Comparison of ENCODE assay signal across 18 cellular contexts in genomic region chr6:26355366-26355765, GRCh38. TPM values are rescaled to one million over a fixed set of nuclear protein-coding genes. Genes with fewer than 3 reads are reported as not detected.
A peak's percentile ranks its signal among the peaks of the same experiment; 100 is the strongest.
DNase-seq lines count a peak whose midpoint lies in the region; ATAC-seq, FAIRE-seq and TF ChIP-seq lines count a peak whose summit lies in the region.
"Had no signal": no experiment of that assay in that cellular context is flagged by ENCODE, and none has a peak within 500 bp of the region (broad histone marks: within the 10 kb centered on the region; RNA-seq: fewer than 3 reads in every experiment).

No MANE protein-coding gene starts in this region.

- no peak for TF ChIP-seq POLR2A in K562 (conservative IDR thresholded peaks at IDR 0.05)

- no peak for DNase-seq in GM23338 (ENCODE audit: low spot score)
- DNase-seq in K562 (ENCODE audit: extremely low read depth in 1 of 4, low spot score in 3 of 4): no peak
- no peak for DNase-seq in mesendoderm
- DNase-seq in T-cell: no peak
- no peak for DNase-seq in SW480 (ENCODE audit: low spot score)
- no peak for DNase-seq in kidney tubule cell (ENCODE audit: low spot score)
- DNase-seq in activated CD4-positive, alpha-beta T cell treated with anti-CD3 and anti-CD28 coated beads, Interleukin-2, amount 10 ng/mL, durations not matched to agents 7 days and 5 days: no peak
- DNase-seq: BE2C; Caco-2; CD8-positive, alpha-beta memory T cell; DND-41; GF-D8; KG1 had no signal

- H3K36me3 Mint-ChIP-seq in GM23338 (ENCODE audit: low read depth) (no peaks in the 10 kb centered on the region), T-cell (no peaks in the 10 kb centered on the region)
- no peaks in the 10 kb centered on the region for H3K36me3 Mint-ChIP-seq in activated CD4-positive, alpha-beta T cell treated with anti-CD3 and anti-CD28 coated beads, Interleukin-2, amount 10 ng/mL, durations not matched to agents 7 days and 5 days (ENCODE audit: low read depth)
- H3K36me3 Mint-ChIP-seq: CD8-positive, alpha-beta memory T cell had no signal

- H3K9me3 Mint-ChIP-seq in GM23338: no peaks in the 10 kb centered on the region
- H3K9me3 Mint-ChIP-seq in T-cell: no peaks in the 10 kb centered on the region
- H3K9me3 Mint-ChIP-seq in activated CD4-positive, alpha-beta T cell treated with anti-CD3 and anti-CD28 coated beads, Interleukin-2, amount 10 ng/mL, durations not matched to agents 7 days and 5 days: no peaks in the 10 kb centered on the region
- H3K9me3 Mint-ChIP-seq: CD8-positive, alpha-beta memory T cell had no signal

- H3K27ac Mint-ChIP-seq in GM23338 (no peak overlapping the region), T-cell (no peak overlapping the region)
- H3K27ac Mint-ChIP-seq in activated CD4-positive, alpha-beta T cell treated with anti-CD3 and anti-CD28 coated beads, Interleukin-2, amount 10 ng/mL, durations not matched to agents 7 days and 5 days: no peak overlapping the region

- H3K27me3 Mint-ChIP-seq in GM23338 (ENCODE audit: insufficient read depth, low read depth, poor library complexity): peaks cover 9% of the 10 kb centered on the region
- no peaks in the 10 kb centered on the region for H3K27me3 Mint-ChIP-seq in T-cell
- no peaks in the 10 kb centered on the region for H3K27me3 Mint-ChIP-seq in activated CD4-positive, alpha-beta T cell treated with anti-CD3 and anti-CD28 coated beads, Interleukin-2, amount 10 ng/mL, durations not matched to agents 7 days and 5 days
- H3K27me3 Mint-ChIP-seq: CD8-positive, alpha-beta memory T cell had no signal

- BruUV-seq in K562 (replicated peaks; lab: Mats Ljungman, UMichigan): no TSS peak

- peak overlapping the region; percentile 15 for H3K56ac ChIP-seq in mesendoderm (ENCODE audit: low read length)

- no peaks in the 10 kb centered on the region for H3K27me3 ChIP-seq in GM23338 (ENCODE audit: insufficient read depth)
- H3K27me3 ChIP-seq in Loucy (ENCODE audit: insufficient read depth, low read length, poor library complexity, severe bottlenecking): no peaks in the 10 kb centered on the region
- H3K27me3 ChIP-seq in K562 (ENCODE audit: control insufficient read depth in 2 of 2, insufficient read depth in 2 of 2, low read length in 2 of 2): no peaks in the 10 kb centered on the region
- H3K27me3 ChIP-seq in mesendoderm (ENCODE audit: insufficient read depth, low read length, poor library complexity): no peaks in the 10 kb centered on the region
- H3K27me3 ChIP-seq: BE2C had no signal

- in situ Hi-C loops in K562 (cut with MboI): no loop called here

- no peak overlapping the region for H3K18ac ChIP-seq in mesendoderm (ENCODE audit: low read length)

- no peak overlapping the region for H3K4me3 ChIP-seq in GM23338
- no peak overlapping the region for H3K4me3 ChIP-seq in Loucy (ENCODE audit: low read length, poor library complexity, severe bottlenecking)
- no peak overlapping the region for H3K4me3 ChIP-seq in K562
- no peak overlapping the region for H3K4me3 ChIP-seq in mesendoderm (ENCODE audit: low read length)
- H3K4me3 ChIP-seq: A549 had no signal

- H3F3A ChIP-seq in GM23338 (replicated peaks; ENCODE audit: low read depth): no peaks in the 10 kb centered on the region
- no peaks in the 10 kb centered on the region for H3F3A ChIP-seq in Loucy (ENCODE audit: low read depth)

- H3K4ac ChIP-seq in mesendoderm (ENCODE audit: low read depth, low read length): peak overlapping the region; percentile 52

- intact Hi-C loops in K562 (cut with micrococcal nuclease): no loop called here

- no peak overlapping the region for H4K5ac ChIP-seq in mesendoderm (ENCODE audit: low read length)

- no peaks in the 10 kb centered on the region for H3K9me1 ChIP-seq in K562 (ENCODE audit: control insufficient read depth, insufficient read depth, low read length)

- no peak for TF ChIP-seq EP300 in K562 (IDR thresholded peaks at IDR 0.05; ENCODE audit: low read length)

- no peak overlapping the region for H3K27ac ChIP-seq in GM23338 (ENCODE audit: low read depth)
- peak overlapping the region; percentile 3; the same call in 1 of the 3 replicates for H3K27ac ChIP-seq in K562 (ENCODE audit: extremely low read depth, low read depth, low read length)
- H3K27ac ChIP-seq in mesendoderm (ENCODE audit: low read depth, low read length): no peak overlapping the region
- H3K27ac ChIP-seq: C4-2B had no signal

- H2AFZ ChIP-seq in GM23338 (0 out of 2 replicates have a peak overlapping the region, but pooled peaks have one; percentile 59), Loucy (ENCODE audit: low read length) (peak overlapping the region; percentile 20; the same call in 1 of the 2 replicates), K562 (ENCODE audit: low read depth, low read length) (peak overlapping the region; percentile 10; the same call in 1 of the 2 replicates)

- no peak overlapping the region for H2BK120ac ChIP-seq in mesendoderm (ENCODE audit: low read depth, low read length)

- H4K8ac ChIP-seq in mesendoderm (ENCODE audit: low read depth, low read length): no peak overlapping the region

- H4K20me1 ChIP-seq in GM23338 (replicated peaks; ENCODE audit: insufficient read depth) (no peaks in the 10 kb centered on the region), Loucy (ENCODE audit: insufficient read depth, low read length, poor library complexity, severe bottlenecking) (no peaks in the 10 kb centered on the region), K562 (replicated peaks; ENCODE audit: control insufficient read depth, insufficient read depth, low read length) (no peaks in the 10 kb centered on the region)

- H2BK15ac ChIP-seq in mesendoderm (replicated peaks; ENCODE audit: low read depth): no peak overlapping the region

- ATAC-seq in GM23338 (no peak), K562 (no peak), T-cell (replicated peaks in 1 of 4) (no peak)
- ATAC-seq: A549, HCT116 had no signal

- H3K4me3 Mint-ChIP-seq in GM23338 (no peak overlapping the region), T-cell (no peak overlapping the region)
- H3K4me3 Mint-ChIP-seq in activated CD4-positive, alpha-beta T cell treated with anti-CD3 and anti-CD28 coated beads, Interleukin-2, amount 10 ng/mL, durations not matched to agents 7 days and 5 days: no peak overlapping the region
- H3K4me3 Mint-ChIP-seq: CD8-positive, alpha-beta memory T cell had no signal

- no peaks in the 10 kb centered on the region for H3K79me1 ChIP-seq in mesendoderm (ENCODE audit: low read length)

- peak overlapping the region; percentile 9 for H2AK5ac ChIP-seq in mesendoderm (ENCODE audit: low read length)

- H3K4me1 ChIP-seq in GM23338 (ENCODE audit: insufficient read depth) (peaks cover 15% of the 10 kb centered on the region), Loucy (ENCODE audit: insufficient read depth, low read length, poor library complexity, severe bottlenecking) (peaks cover 1% of the 10 kb centered on the region), K562 (replicated peaks in 1 of 2; ENCODE audit: control insufficient read depth in 2 of 2, insufficient read depth in 2 of 2, low read length in 2 of 2) (peaks cover 7 to 45% of the 10 kb centered on the region in 2 experiments), mesendoderm (ENCODE audit: control insufficient read depth, low read depth, low read length) (peaks cover 8% of the 10 kb centered on the region)

- TF ChIP-seq CTCF in GM23338 (conservative IDR thresholded peaks at IDR 0.05; ENCODE audit: low read depth in 2 of 2) (no peak), Loucy (conservative IDR thresholded peaks at IDR 0.05; ENCODE audit: low read length) (no peak), K562 (IDR thresholded peaks at IDR 0.05 in 2 of 3, conservative IDR thresholded peaks at IDR 0.05 in 1 of 3; ENCODE audit: insufficient read depth in 2 of 3, low read depth in 1 of 3, low read length in 3 of 3) (no peak)

- H3K79me2 ChIP-seq in GM23338 (replicated peaks; ENCODE audit: insufficient read depth) (no peaks in the 10 kb centered on the region), Loucy (ENCODE audit: insufficient read depth, low read length) (no peaks in the 10 kb centered on the region), K562 (ENCODE audit: control insufficient read depth, insufficient read depth, low read length) (no peaks in the 10 kb centered on the region), mesendoderm (ENCODE audit: control insufficient read depth, insufficient read depth, low read length) (no peaks in the 10 kb centered on the region)

- no peak for FAIRE-seq in K562 (lab: Jason Lieb, UNC)
- FAIRE-seq: A549, HTR-8/SVneo had no signal

- H3K9me3 ChIP-seq in Loucy (ENCODE audit: insufficient read depth, low read depth, low read length): no peaks in the 10 kb centered on the region
- no peaks in the 10 kb centered on the region for H3K9me3 ChIP-seq in K562 (replicated peaks; ENCODE audit: control insufficient read depth, insufficient read depth, low read depth, low read length)
- H3K9me3 ChIP-seq: A549, BE2C, Caco-2 had no signal

- H3K4me2 ChIP-seq in GM23338 (no peak overlapping the region), Loucy (ENCODE audit: low read depth, low read length, poor library complexity, severe bottlenecking) (no peak overlapping the region), K562 (ENCODE audit: insufficient read depth, low read length) (no peak overlapping the region), mesendoderm (ENCODE audit: low read length) (no peak overlapping the region)
- H3K4me2 ChIP-seq: A549 had no signal

- H2BK5ac ChIP-seq in mesendoderm (ENCODE audit: low read length): no peak overlapping the region

- H3K4me1 Mint-ChIP-seq in GM23338: peaks cover 16% of the 10 kb centered on the region
- H3K4me1 Mint-ChIP-seq in T-cell: peaks cover 2 to 9% (median 6%) of the 10 kb centered on the region in 3 donors
- peaks cover 17% of the 10 kb centered on the region for H3K4me1 Mint-ChIP-seq in activated CD4-positive, alpha-beta T cell treated with anti-CD3 and anti-CD28 coated beads, Interleukin-2, amount 10 ng/mL, durations not matched to agents 7 days and 5 days

- POLR2A ChIA-PET in K562 (lab: Yijun Ruan, JAX): interaction anchor here (1.4 kb wide), 1 partner anchor 9 kb away, joined by 4 read pairs; no protein-coding TSS in a partner anchor
- POLR2A ChIA-PET in T-cell (lab: Charles Lee): interaction anchor here in 1 of 2 donors (0.6 kb wide), 1 partner anchor 795 kb away, joined by 3 read pairs; no protein-coding TSS in a partner anchor
- POLR2A ChIA-PET in activated CD4-positive, alpha-beta T cell treated with anti-CD3 and anti-CD28 coated beads, Interleukin-2, amount 10 ng/mL, durations not matched to agents 7 days and 5 days (lab: Charles Lee): no interaction called here

- CTCF ChIA-PET in K562 (lab: Yijun Ruan, JAX; ENCODE audit: low intra/inter-chr PET ratio): no interaction called here
- CTCF ChIA-PET in T-cell (lab: Charles Lee): no interaction called here
- CTCF ChIA-PET in activated CD4-positive, alpha-beta T cell treated with anti-CD3 and anti-CD28 coated beads, Interleukin-2, amount 10 ng/mL, durations not matched to agents 7 days and 5 days (lab: Charles Lee): interaction anchor here (1.0 kb wide), 1 partner anchor 14 kb away, joined by 3 read pairs; no protein-coding TSS in a partner anchor

- H3K36me3 ChIP-seq in GM23338 (ENCODE audit: insufficient read depth) (no peaks in the 10 kb centered on the region), Loucy (ENCODE audit: insufficient read depth, low read length) (no peaks in the 10 kb centered on the region), K562 (ENCODE audit: control insufficient read depth, insufficient read depth, low read length) (no peaks in the 10 kb centered on the region), mesendoderm (ENCODE audit: control insufficient read depth, insufficient read depth, low read length) (no peaks in the 10 kb centered on the region)
- H3K36me3 ChIP-seq: BE2C had no signal

- H3K9ac ChIP-seq in Loucy (ENCODE audit: low read depth, low read length, poor library complexity, severe bottlenecking) (no peak overlapping the region), K562 (ENCODE audit: insufficient read depth in 1 of 2, low read depth in 2 of 2, low read length in 2 of 2) (no peak overlapping the region), mesendoderm (ENCODE audit: low read length) (no peak overlapping the region)

- H3K9me2 ChIP-seq in GM23338 (ENCODE audit: insufficient read depth): peaks cover 10% of the 10 kb centered on the region; the same call in 1 of the 2 replicates
- H3K9me2 ChIP-seq in Loucy (replicated peaks; ENCODE audit: low read depth, low read length): no peaks in the 10 kb centered on the region

- no peak for TF ChIP-seq RAD21 in K562 (CRISPR knock-in tag; conservative IDR thresholded peaks at IDR 0.05 in 1 of 2, IDR thresholded peaks at IDR 0.05 in 1 of 2)

- no peak overlapping the region for H3K23ac ChIP-seq in mesendoderm (ENCODE audit: low read length)

RNA-seq across cellular contexts. Expression of gene BTN3A2, which starts 9.6 kb away (rescaled TPM):
- total RNA-seq in GM23338 (2014; rRNA removed; shearing (Covaris generic)): 2.8 and 10.4 TPM in 2 replicates
- polyA plus RNA-seq in GM23338 (2016; fragmentation: Nextera tagmentation; extraction: Ambion mirVana) (3.4 and 4.3 TPM in 2 replicates), K562 (2011; rRNA removed) (10.1 and 11.2 TPM in 2 replicates), K562 (2014; fragmentation: Illumina TruSeq; extraction: Trizol) (6.1 and 7.6 TPM in 2 replicates), K562 (2014; fragmentation: Nextera tagmentation; extraction: Ambion mirVana) (1 to 10 TPM; 3.5 to 7.5 TPM), K562 (2014; rRNA removed) (6.2 and 7.7 TPM in 2 replicates)
- 20.7 and 24.8 TPM in 2 replicates for total RNA-seq in K562 (2011; cell fraction: chromatin; rRNA removed; ENCODE audit: low replicate concordance)
- total RNA-seq in K562 (2011; cell fraction: nucleolus; rRNA removed): 11.8 and 12.0 TPM in 2 replicates
- 14.7 and 20.5 TPM in 2 replicates for total RNA-seq in K562 (2011; cell fraction: nucleoplasm; rRNA removed)
- total RNA-seq in K562 (2014; rRNA removed) (2.7 and 3.1 TPM in 2 replicates), K562 (2014; rRNA removed; fragmentation: Illumina TruSeq; extraction: Trizol) (5.8 and 6.8 TPM in 2 replicates), K562 (2015; rRNA removed; fragmentation: Illumina TruSeq; extraction: Trizol) (4.4 and 5.3 TPM in 2 replicates), K562 (2021) (5.1 and 6.4 TPM in 2 replicates), T-cell (100 to 1,000 TPM; 135 to 314 (median 224) TPM)
- polyA plus RNA-seq in K562 (2011; cell fraction: cytosol; rRNA removed): 3.7 and 5.9 TPM in 2 replicates
- polyA plus RNA-seq in K562 (2011; cell fraction: nucleus; rRNA removed): 19.2 and 19.7 TPM in 2 replicates
- polyA plus RNA-seq in K562 (2012): 5.5 and 7.0 TPM in 2 replicates
- polyA minus RNA-seq in K562 (2011; rRNA and poly(A)+ RNA removed): 15.3 and 16.2 TPM in 2 replicates
- polyA minus RNA-seq in K562 (2011; cell fraction: cytosol; rRNA and poly(A)+ RNA removed): 4.1 and 5.9 TPM in 2 replicates
- polyA minus RNA-seq in K562 (2011; cell fraction: nucleus; rRNA and poly(A)+ RNA removed): 4.7 and 11.4 TPM in 2 replicates
- 0.49 TPM for polyA plus RNA-seq in mesendoderm (2013, experiment 1 of 2)
- 0.52 TPM for polyA plus RNA-seq in mesendoderm (2013, experiment 2 of 2)
- total RNA-seq in activated CD4-positive, alpha-beta T cell treated with anti-CD3 and anti-CD28 coated beads, Interleukin-2, amount 10 ng/mL, durations not matched to agents 7 days and 5 days: 100 to 1,000 TPM; 121 to 125 TPM

RNA-seq across cellular contexts. Expression of gene BTN2A2, which starts 27.5 kb away (rescaled TPM):
- 7.2 and 16.7 TPM in 2 replicates for total RNA-seq in GM23338 (2014; rRNA removed; shearing (Covaris generic))
- polyA plus RNA-seq in GM23338 (2016; fragmentation: Nextera tagmentation; extraction: Ambion mirVana): 5.9 and 7.3 TPM in 2 replicates
- 52.6 and 53.2 TPM in 2 replicates for total RNA-seq in K562 (2011; cell fraction: chromatin; rRNA removed; ENCODE audit: low replicate concordance)
- 31.5 and 32.4 TPM in 2 replicates for total RNA-seq in K562 (2011; cell fraction: nucleolus; rRNA removed)
- total RNA-seq in K562 (2011; cell fraction: nucleoplasm; rRNA removed): 41.5 and 49.2 TPM in 2 replicates
- 5.9 and 8.1 TPM in 2 replicates for total RNA-seq in K562 (2014; rRNA removed)
- 10.0 and 10.1 TPM in 2 replicates for total RNA-seq in K562 (2014; rRNA removed; fragmentation: Illumina TruSeq; extraction: Trizol)
- total RNA-seq in K562 (2015; rRNA removed; fragmentation: Illumina TruSeq; extraction: Trizol): 7.9 and 8.6 TPM in 2 replicates
- total RNA-seq in K562 (2021): 10.1 and 11.5 TPM in 2 replicates
- 15.5 and 17.1 TPM in 2 replicates for polyA plus RNA-seq in K562 (2011; rRNA removed)
- polyA plus RNA-seq in K562 (2011; cell fraction: cytosol; rRNA removed): 11.3 and 11.6 TPM in 2 replicates
- polyA plus RNA-seq in K562 (2011; cell fraction: nucleus; rRNA removed): 46.8 and 65.8 TPM in 2 replicates
- polyA plus RNA-seq in K562 (2012): 8.6 and 14.3 TPM in 2 replicates
- 9.1 and 9.3 TPM in 2 replicates for polyA plus RNA-seq in K562 (2014; fragmentation: Illumina TruSeq; extraction: Trizol)
- 10 to 100 TPM in 1 of 2 experiments, 1 to 10 TPM in 1; 8.4 to 11.7 TPM for polyA plus RNA-seq in K562 (2014; fragmentation: Nextera tagmentation; extraction: Ambion mirVana)
- 10.2 and 11.9 TPM in 2 replicates for polyA plus RNA-seq in K562 (2014; rRNA removed)
- polyA minus RNA-seq in K562 (2011; rRNA and poly(A)+ RNA removed): 22.6 and 30.6 TPM in 2 replicates
- polyA minus RNA-seq in K562 (2011; cell fraction: cytosol; rRNA and poly(A)+ RNA removed): 6.9 and 8.7 TPM in 2 replicates
- polyA minus RNA-seq in K562 (2011; cell fraction: nucleus; rRNA and poly(A)+ RNA removed): 23.0 and 33.8 TPM in 2 replicates
- polyA plus RNA-seq in mesendoderm (2013, experiment 1 of 2): 7.0 TPM
- 6.1 TPM for polyA plus RNA-seq in mesendoderm (2013, experiment 2 of 2)
- 10 to 100 TPM; 18.6 to 29.2 (median 21.3) TPM for total RNA-seq in T-cell
- 10 to 100 TPM; 12.4 to 12.7 TPM for total RNA-seq in activated CD4-positive, alpha-beta T cell treated with anti-CD3 and anti-CD28 coated beads, Interleukin-2, amount 10 ng/mL, durations not matched to agents 7 days and 5 days

RNA-seq across cellular contexts. Expression of gene BTN3A1, which starts 46.7 kb away (rescaled TPM):
- 4.0 and 4.3 TPM in 2 replicates for total RNA-seq in GM23338 (2014; rRNA removed; shearing (Covaris generic))
- polyA plus RNA-seq in GM23338 (2016; fragmentation: Nextera tagmentation; extraction: Ambion mirVana) (1.7 and 2.4 TPM in 2 replicates), K562 (2011; rRNA removed) (8.5 and 11.2 TPM in 2 replicates), K562 (2014; fragmentation: Illumina TruSeq; extraction: Trizol) (4.2 and 4.7 TPM in 2 replicates), K562 (2014; fragmentation: Nextera tagmentation; extraction: Ambion mirVana) (1 to 10 TPM in 1 of 2 experiments, under 1 TPM in 1; 0.84 to 2.5 TPM), K562 (2014; rRNA removed) (4.0 and 4.1 TPM in 2 replicates)
- 27.1 and 31.9 TPM in 2 replicates for total RNA-seq in K562 (2011; cell fraction: chromatin; rRNA removed; ENCODE audit: low replicate concordance)
- total RNA-seq in K562 (2011; cell fraction: nucleolus; rRNA removed): 9.3 and 13.9 TPM in 2 replicates
- 16.0 and 21.1 TPM in 2 replicates for total RNA-seq in K562 (2011; cell fraction: nucleoplasm; rRNA removed)
- total RNA-seq in K562 (2014; rRNA removed) (2.8 and 3.6 TPM in 2 replicates), K562 (2014; rRNA removed; fragmentation: Illumina TruSeq; extraction: Trizol) (4.3 and 4.7 TPM in 2 replicates), K562 (2015; rRNA removed; fragmentation: Illumina TruSeq; extraction: Trizol) (3.4 and 3.7 TPM in 2 replicates), K562 (2021) (3.9 and 4.2 TPM in 2 replicates), T-cell (100 to 1,000 TPM; 205 to 270 (median 210) TPM)
- 2.8 and 4.4 TPM in 2 replicates for polyA plus RNA-seq in K562 (2011; cell fraction: cytosol; rRNA removed)
- 26.6 and 31.8 TPM in 2 replicates for polyA plus RNA-seq in K562 (2011; cell fraction: nucleus; rRNA removed)
- 3.9 and 10.6 TPM in 2 replicates for polyA plus RNA-seq in K562 (2012)
- polyA minus RNA-seq in K562 (2011; rRNA and poly(A)+ RNA removed): 9.1 and 10.0 TPM in 2 replicates
- polyA minus RNA-seq in K562 (2011; cell fraction: cytosol; rRNA and poly(A)+ RNA removed): 1.5 and 3.4 TPM in 2 replicates
- polyA minus RNA-seq in K562 (2011; cell fraction: nucleus; rRNA and poly(A)+ RNA removed): 6.9 and 12.1 TPM in 2 replicates
- polyA plus RNA-seq in mesendoderm (2013, experiment 1 of 2): 0.66 TPM
- polyA plus RNA-seq in mesendoderm (2013, experiment 2 of 2): 0.84 TPM
- 10 to 100 TPM; 87.9 to 94.0 TPM for total RNA-seq in activated CD4-positive, alpha-beta T cell treated with anti-CD3 and anti-CD28 coated beads, Interleukin-2, amount 10 ng/mL, durations not matched to agents 7 days and 5 days

Comparison
In these comparisons a context has a peak if more than half of its experiments do, and no peak if none do; other contexts are left out.
1. RNA of gene BTN3A2, which starts 9.6 kb away (total RNA-seq): 135 to 314 TPM in T-cell and 121 to 125 TPM in activated CD4-positive, alpha-beta T cell treated with anti-CD3 and anti-CD28 coated beads, Interleukin-2, amount 10 ng/mL, durations not matched to agents 7 days and 5 days; 2.8 to 10.4 TPM in GM23338 and 2.7 to 24.8 TPM in K562; every median in the first group is over 4 times any median in the second.
2. Peak in every context shown above with its lines, with median percentiles within 50 percentile points of each other: H2AFZ ChIP-seq.